13 cellular contexts compared by ENCODE assay signal in genomic region chr17:57461082-57461481, GRCh38.
DNase-seq lines count a peak whose midpoint lies in the region; ATAC-seq, FAIRE-seq and TF ChIP-seq lines count a peak whose summit lies in the region.
"Had no signal": no experiment of that assay in that cellular context is flagged by ENCODE, and none has a peak within 500 bp of the region (broad histone marks: within the 10 kb centered on the region; RNA-seq: fewer than 3 reads in every experiment).

No MANE protein-coding gene starts in this region.

- H3K9ac ChIP-seq in astrocyte (ENCODE audit: low read length) = no peak overlapping the region

- H3K9me3 Mint-ChIP-seq in activated naive CD4-positive, alpha-beta T cell treated with anti-CD3 and anti-CD28 coated beads, Interleukin-2, amount 50 U/mL, for 72 hours = peaks cover 0 to 7% of the 10 kb centered on the region in 2 donors
- H3K9me3 Mint-ChIP-seq in activated naive CD4-positive, alpha-beta T cell treated with anti-CD3 and anti-CD28 coated beads, Interleukin-2, amount 10 ng/mL, durations not matched to agents 7 days and 5 days = no peaks in the 10 kb centered on the region
- no peaks in the 10 kb centered on the region for H3K9me3 Mint-ChIP-seq in astrocyte (ENCODE audit: unreplicated experiment)
- H3K9me3 Mint-ChIP-seq in stimulated activated effector memory CD8-positive, alpha-beta T cell treated with anti-CD3 and anti-CD28 coated beads, Interleukin-12 subunit alpha, Interleukin-12 subunit beta, amount 100 ng/mL, for 72 hours = peaks cover 3% of the 10 kb centered on the region

- no peaks in the 10 kb centered on the region for H3K27me3 Mint-ChIP-seq in activated naive CD4-positive, alpha-beta T cell treated with anti-CD3 and anti-CD28 coated beads, Interleukin-2, amount 10 ng/mL, durations not matched to agents 7 days and 5 days
- no peaks in the 10 kb centered on the region for H3K27me3 Mint-ChIP-seq in astrocyte (ENCODE audit: low read depth, unreplicated experiment)

- peaks cover 39% of the 10 kb centered on the region for H3K4me1 Mint-ChIP-seq in activated naive CD4-positive, alpha-beta T cell treated with anti-CD3 and anti-CD28 coated beads, Interleukin-2, amount 10 ng/mL, durations not matched to agents 7 days and 5 days
- peaks cover 21% of the 10 kb centered on the region for H3K4me1 Mint-ChIP-seq in astrocyte (ENCODE audit: low read depth, unreplicated experiment)
- peaks cover 73% of the 10 kb centered on the region for H3K4me1 Mint-ChIP-seq in stimulated activated effector memory CD8-positive, alpha-beta T cell treated with anti-CD3 and anti-CD28 coated beads, Interleukin-12 subunit alpha, Interleukin-12 subunit beta, amount 100 ng/mL, for 72 hours

- no peak overlapping the region for H3K4me3 Mint-ChIP-seq in activated naive CD4-positive, alpha-beta T cell treated with anti-CD3 and anti-CD28 coated beads, Interleukin-2, amount 10 ng/mL, durations not matched to agents 7 days and 5 days
- no peak overlapping the region for H3K4me3 Mint-ChIP-seq in astrocyte (ENCODE audit: unreplicated experiment)
- H3K4me3 Mint-ChIP-seq in stimulated activated effector memory CD8-positive, alpha-beta T cell treated with anti-CD3 and anti-CD28 coated beads, Interleukin-12 subunit alpha, Interleukin-12 subunit beta, amount 100 ng/mL, for 72 hours = peak overlapping the region; percentile 73

- FAIRE-seq in astrocyte (lab: Jason Lieb, UNC) = no peak
- FAIRE-seq: urothelium cell line had no signal

- H3K4me2 ChIP-seq in astrocyte (ENCODE audit: low read length) = no peak overlapping the region

- H3K79me2 ChIP-seq in astrocyte (ENCODE audit: insufficient read depth, low read length) = no peaks in the 10 kb centered on the region

- no peak for TF ChIP-seq CTCF in astrocyte (IDR thresholded peaks at IDR 0.05; ENCODE audit: insufficient read depth, low read depth, low read length)

- H3K27me3 ChIP-seq in astrocyte (ENCODE audit: insufficient read depth, low read length) = no peaks in the 10 kb centered on the region
- H3K27me3 ChIP-seq: cardiac muscle cell had no signal

- no peak overlapping the region for H3K4me3 ChIP-seq in astrocyte (ENCODE audit: insufficient read depth, low read depth, low read length)
- H3K4me3 ChIP-seq: cardiac muscle cell had no signal

- no peaks in the 10 kb centered on the region for H3K9me3 ChIP-seq in astrocyte (ENCODE audit: insufficient read depth, low read depth, low read length)

- DNase-seq in activated naive CD4-positive, alpha-beta T cell treated with anti-CD3 and anti-CD28 coated beads, Interleukin-2, amount 50 U/mL, for 72 hours (ENCODE audit: low spot score in 2 of 2) = peak in 1 of 2 donors; percentile 50
- DNase-seq in activated naive CD4-positive, alpha-beta T cell treated with anti-CD3 and anti-CD28 coated beads, Interleukin-2, amount 10 ng/mL, durations not matched to agents 7 days and 5 days = no peak
- peak; percentile 74 for DNase-seq in M059J (ENCODE audit: low read depth)
- DNase-seq in astrocyte (ENCODE audit: low read depth) = peak; percentile 79
- DNase-seq in stimulated activated effector memory CD8-positive, alpha-beta T cell treated with anti-CD3 and anti-CD28 coated beads, Interleukin-12 subunit alpha, Interleukin-12 subunit beta, amount 100 ng/mL, for 72 hours (ENCODE audit: low spot score in 2 of 2) = peak; percentile 42 to 77
- no peak for DNase-seq in anterior cingulate cortex (lab: John Stamatoyannopoulos, UW)
- no peak for DNase-seq in effector CD4-positive, alpha-beta T cell
- DNase-seq in NCI-H2081 (lab: John Stamatoyannopoulos, UW) = no peak
- DNase-seq: kidney glomerular epithelial cell, NCI-H1930, RPMI8226 had no signal

- no peaks in the 10 kb centered on the region for H3K36me3 ChIP-seq in astrocyte (ENCODE audit: insufficient read depth, low read length)
- H3K36me3 ChIP-seq: cardiac muscle cell had no signal

- H4K20me1 ChIP-seq in astrocyte (ENCODE audit: insufficient read depth, low read length) = no peaks in the 10 kb centered on the region

- H3K27ac ChIP-seq in astrocyte (ENCODE audit: low read depth, low read length) = no peak overlapping the region
- H3K27ac ChIP-seq: cardiac muscle cell had no signal

- peak; percentile 40 to 46 for ATAC-seq in activated naive CD4-positive, alpha-beta T cell treated with anti-CD3 and anti-CD28 coated beads, Interleukin-2, amount 50 U/mL, for 72 hours
- ATAC-seq in stimulated activated effector memory CD8-positive, alpha-beta T cell treated with anti-CD3 and anti-CD28 coated beads, Interleukin-12 subunit alpha, Interleukin-12 subunit beta, amount 100 ng/mL, for 72 hours = peak; percentile 68

- H3K36me3 Mint-ChIP-seq in activated naive CD4-positive, alpha-beta T cell treated with anti-CD3 and anti-CD28 coated beads, Interleukin-2, amount 50 U/mL, for 72 hours = peaks cover 16 to 33% of the 10 kb centered on the region in 2 donors
- peaks cover 12% of the 10 kb centered on the region for H3K36me3 Mint-ChIP-seq in activated naive CD4-positive, alpha-beta T cell treated with anti-CD3 and anti-CD28 coated beads, Interleukin-2, amount 10 ng/mL, durations not matched to agents 7 days and 5 days
- peaks cover 5% of the 10 kb centered on the region for H3K36me3 Mint-ChIP-seq in astrocyte (ENCODE audit: low read depth, unreplicated experiment)
- peaks cover 25% of the 10 kb centered on the region for H3K36me3 Mint-ChIP-seq in stimulated activated effector memory CD8-positive, alpha-beta T cell treated with anti-CD3 and anti-CD28 coated beads, Interleukin-12 subunit alpha, Interleukin-12 subunit beta, amount 100 ng/mL, for 72 hours

- H3K4me1 ChIP-seq in astrocyte (ENCODE audit: insufficient read depth, low read length) = peaks cover 41% of the 10 kb centered on the region

- peak overlapping the region; percentile 90 to 96 for H3K27ac Mint-ChIP-seq in activated naive CD4-positive, alpha-beta T cell treated with anti-CD3 and anti-CD28 coated beads, Interleukin-2, amount 50 U/mL, for 72 hours
- no peak overlapping the region for H3K27ac Mint-ChIP-seq in activated naive CD4-positive, alpha-beta T cell treated with anti-CD3 and anti-CD28 coated beads, Interleukin-2, amount 10 ng/mL, durations not matched to agents 7 days and 5 days
- no peak overlapping the region for H3K27ac Mint-ChIP-seq in astrocyte (ENCODE audit: unreplicated experiment)
- peak overlapping the region; percentile 98 for H3K27ac Mint-ChIP-seq in stimulated activated effector memory CD8-positive, alpha-beta T cell treated with anti-CD3 and anti-CD28 coated beads, Interleukin-12 subunit alpha, Interleukin-12 subunit beta, amount 100 ng/mL, for 72 hours

- CTCF ChIA-PET in activated naive CD4-positive, alpha-beta T cell treated with anti-CD3 and anti-CD28 coated beads, Interleukin-2, amount 10 ng/mL, durations not matched to agents 7 days and 5 days (lab: Charles Lee) = interaction anchor here (1.2 kb wide), 1 partner anchor 21 kb away, joined by 3 read pairs; no protein-coding TSS in a partner anchor

- no peak overlapping the region for H2AFZ ChIP-seq in astrocyte (ENCODE audit: low read depth, low read length)

Comparison
In these comparisons a context has a peak if more than half of its experiments do, and no peak if none do; other contexts are left out.
1. H3K27ac Mint-ChIP-seq: peak in activated naive CD4-positive, alpha-beta T cell treated with anti-CD3 and anti-CD28 coated beads, Interleukin-2, amount 50 U/mL, for 72 hours (2 of 2) and stimulated activated effector memory CD8-positive, alpha-beta T cell treated with anti-CD3 and anti-CD28 coated beads, Interleukin-12 subunit alpha, Interleukin-12 subunit beta, amount 100 ng/mL, for 72 hours (single experiment); none in activated naive CD4-positive, alpha-beta T cell treated with anti-CD3 and anti-CD28 coated beads, Interleukin-2, amount 10 ng/mL, durations not matched to agents 7 days and 5 days (single experiment) and astrocyte (single experiment).
2. DNase-seq: peak in M059J (single experiment), astrocyte (single experiment) and stimulated activated effector memory CD8-positive, alpha-beta T cell treated with anti-CD3 and anti-CD28 coated beads, Interleukin-12 subunit alpha, Interleukin-12 subunit beta, amount 100 ng/mL, for 72 hours (2 of 2); none in activated naive CD4-positive, alpha-beta T cell treated with anti-CD3 and anti-CD28 coated beads, Interleukin-2, amount 10 ng/mL, durations not matched to agents 7 days and 5 days (single experiment), anterior cingulate cortex (0 of 58), effector CD4-positive, alpha-beta T cell (single experiment) and NCI-H2081 (0 of 2).